Comparison of ENCODE assay signal across 31 cellular contexts in genomic region chr10:108003576-108003975, GRCh38.
"Had no signal": no experiment of that assay in that cellular context is flagged by ENCODE, and none has a peak within 500 bp of the region (broad histone marks: within the 10 kb centered on the region; RNA-seq: fewer than 3 reads in every experiment).

No MANE protein-coding gene starts in this region.

- H3K79me2 ChIP-seq: hepatocyte had no signal

- H3K9me3 ChIP-seq: adrenal gland, ascending aorta, colonic mucosa had no signal

- DNase-seq: activated CD4-positive, alpha-beta memory T cell treated with anti-CD3 and anti-CD28 coated beads for 36 hours; activated CD4-positive, alpha-beta T cell treated with anti-CD3 and anti-CD28 coated beads for 36 hours; activated CD4-positive, alpha-beta T cell treated with anti-CD3 and anti-CD28 coated beads, Interleukin-2, amount 10 ng/mL, durations not matched to agents 24 days and 14 days; activated CD4-positive, CD25-positive, alpha-beta regulatory T cell; activated CD4-positive, CD25-positive, alpha-beta regulatory T cell treated with anti-CD3 and anti-CD28 coated beads, Interleukin-2, amount 50 U/mL, for 72 hours; activated CD8-positive, alpha-beta memory T cell treated with anti-CD3 and anti-CD28 coated beads, Interleukin-2, amount 10 ng/mL, durations not matched to agents 7 days and 5 days; activated CD8-positive, alpha-beta memory T cell treated with anti-CD3 and anti-CD28 coated beads, Interleukin-2, amount 50 U/mL, for 4 hours; activated CD8-positive, alpha-beta T cell treated with anti-CD3 and anti-CD28 coated beads, Interleukin-2, amount 10 ng/mL, durations not matched to agents 7 days and 5 days; activated effector memory CD4-positive, alpha-beta T cell treated with anti-CD3 and anti-CD28 coated beads, Interleukin-2, amount 50 U/mL, for 16 hours; activated naive CD4-positive, alpha-beta T cell treated with anti-CD3 and anti-CD28 coated beads for 36 hours; activated naive CD8-positive, alpha-beta T cell treated with anti-CD3 and anti-CD28 coated beads for 36 hours; activated naive CD8-positive, alpha-beta T cell treated with anti-CD3 and anti-CD28 coated beads, Interleukin-2, amount 50 U/mL, for 24 hours; activated T-cell treated with anti-CD3 and anti-CD28 coated beads, Interleukin-2, amount 50 U/mL, for 1 hour; activated T-cell treated with anti-CD3 and anti-CD28 coated beads, Interleukin-2, amount 50 U/mL, for 48 hours; adrenal gland; amygdala; central memory CD4-positive, alpha-beta T cell; cerebellar nuclear complex; colonic mucosa; effector CD8-positive, alpha-beta T cell; esophagus squamous epithelium; foreskin melanocyte; heart right ventricle had no signal

- H3K4me2 ChIP-seq: hepatocyte had no signal

- H3K27ac ChIP-seq: adrenal gland, ascending aorta, breast epithelium, cardiac muscle cell, colonic mucosa, epithelial cell of prostate, esophagus squamous epithelium, gastroesophageal sphincter, heart right ventricle, hepatocyte had no signal

- H3K4me1 ChIP-seq: adrenal gland, ascending aorta, breast epithelium, colonic mucosa, esophagus squamous epithelium, gastroesophageal sphincter, heart right ventricle had no signal

- H3K4me3 ChIP-seq: adrenal gland, ascending aorta, breast epithelium, cardiac muscle cell, colonic mucosa, esophagus squamous epithelium, gastroesophageal sphincter, heart right ventricle, hepatocyte had no signal

- H3K36me3 ChIP-seq: adrenal gland, ascending aorta, breast epithelium, cardiac muscle cell, colonic mucosa, esophagus squamous epithelium, gastroesophageal sphincter, heart right ventricle had no signal

- H2AFZ ChIP-seq: hepatocyte had no signal

- FAIRE-seq: endometrium, endothelial cell of umbilical vein had no signal

- ATAC-seq: activated CD4-positive, alpha-beta T cell treated with anti-CD3 and anti-CD28 coated beads for 36 hours; activated CD8-positive, alpha-beta memory T cell treated with anti-CD3 and anti-CD28 coated beads, Interleukin-2, amount 10 ng/mL, durations not matched to agents 7 days and 5 days; activated CD8-positive, alpha-beta T cell treated with anti-CD3 and anti-CD28 coated beads, Interleukin-2, amount 10 ng/mL, durations not matched to agents 7 days and 5 days; activated naive CD8-positive, alpha-beta T cell treated with anti-CD3 and anti-CD28 coated beads, Interleukin-2, amount 50 U/mL, for 24 hours; gastroesophageal sphincter; heart right ventricle had no signal

- H3K27me3 ChIP-seq: adrenal gland, ascending aorta, breast epithelium, cardiac muscle cell, colonic mucosa, esophagus squamous epithelium, gastroesophageal sphincter, heart right ventricle, hepatocyte had no signal
